ENCODE assay signal across 8 cellular contexts in the genomic region with DNA sequence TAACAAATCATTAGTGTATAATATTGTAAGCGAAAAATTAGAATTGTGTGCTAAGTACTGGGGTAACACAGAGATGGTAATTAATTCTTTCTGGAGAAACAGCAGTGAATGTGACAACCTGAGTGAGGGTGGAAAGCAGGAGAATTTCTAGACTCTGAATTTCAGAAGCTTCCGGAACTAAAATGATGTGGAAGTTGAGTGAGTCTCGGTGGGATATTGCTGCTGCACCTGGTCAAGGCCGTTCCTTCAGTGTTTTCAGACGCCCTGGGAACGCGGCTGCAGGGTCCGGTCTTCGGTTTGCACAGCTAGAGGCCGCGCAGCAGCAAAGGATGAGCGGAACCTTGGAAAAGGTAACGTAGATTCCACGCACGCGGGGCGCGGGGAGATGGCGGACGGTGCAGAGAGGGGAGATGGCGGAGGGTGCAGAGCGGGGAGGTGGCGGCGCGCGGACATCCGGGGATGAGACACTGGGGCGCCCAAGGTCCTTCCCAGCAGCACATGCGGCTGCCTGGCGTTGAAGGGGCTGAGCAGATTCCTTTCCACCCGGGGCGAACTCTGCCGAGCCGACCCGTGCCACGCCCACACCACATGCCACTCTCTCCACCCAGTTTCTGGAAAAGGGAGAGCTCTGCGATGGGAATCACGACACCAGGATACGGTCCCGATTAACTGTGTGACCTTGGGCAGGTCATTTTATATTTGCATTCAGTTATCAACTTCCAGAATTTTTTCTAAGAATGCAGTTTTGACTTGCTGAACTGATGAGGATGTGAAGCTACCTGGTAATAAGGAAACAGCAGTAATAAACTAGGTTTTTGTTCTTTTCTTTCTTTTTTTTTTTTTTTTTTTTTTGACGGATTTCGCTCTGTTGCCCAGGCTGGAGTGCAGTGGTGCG. TPM values are rescaled to one million over a fixed set of nuclear protein-coding genes. Genes with fewer than 3 reads are reported as not detected.
A peak's percentile ranks its signal among the peaks of the same experiment; 100 is the strongest.
DNase-seq lines count a peak whose midpoint lies in the region; ATAC-seq and TF ChIP-seq lines count a peak whose summit lies in the region.

A gene (plus strand): TSS at position 232 of the 895 bp plus-strand sequence. CDS start 98 bp downstream, at position 330.

- WGBS in lower leg skin, 2 donors, result 1 to 5% methylated on average over 36 to 43 of the region's 43 CpGs

- peak within 1 kb of the TSS; percentile 74 to 87 (median 83) for H3K4me2 ChIP-seq in BLaER1 treated with 17β-estradiol and CSF1 and Interleukin-3, amounts not matched to agents 10 nM and 100 nM

- H3K36me3 ChIP-seq in BLaER1 treated with 17β-estradiol and CSF1 and Interleukin-3, amounts not matched to agents 10 nM and 100 nM, result peaks cover 0 to 14% (median 11%) of the 10 kb centered on the region in 11 experiments; a peak in 11 of 22 replicates
- H3K36me3 ChIP-seq in duodenal mucosa (ENCODE audit: control insufficient read depth in 1 of 2, insufficient read depth in 2 of 2, low read length in 2 of 2), result no peaks in the 10 kb centered on the region

- ATAC-seq in GM19372 (IDR thresholded peaks at IDR 0.05; ENCODE audit: low read depth, unreplicated experiment), result peak; percentile 95
- ATAC-seq in HG03565 (IDR thresholded peaks at IDR 0.05; ENCODE audit: unreplicated experiment), result peak; percentile 81

- H3K27me3 ChIP-seq in BLaER1 treated with 17β-estradiol and CSF1 and Interleukin-3, amounts not matched to agents 10 nM and 100 nM, result no peaks in the 10 kb centered on the region
- H3K27me3 ChIP-seq in duodenal mucosa (ENCODE audit: control insufficient read depth in 1 of 2, insufficient read depth in 2 of 2, low read length in 2 of 2), result no peaks in the 10 kb centered on the region

- H3K9me3 ChIP-seq in BLaER1 treated with 17β-estradiol and CSF1 and Interleukin-3, amounts not matched to agents 10 nM and 100 nM (replicated peaks in 1 of 11), result no peaks in the 10 kb centered on the region
- no peaks in the 10 kb centered on the region for H3K9me3 ChIP-seq in duodenal mucosa (ENCODE audit: control insufficient read depth in 1 of 2, low read length in 2 of 2)

- H3K9ac ChIP-seq in BLaER1 treated with 17β-estradiol and CSF1 and Interleukin-3, amounts not matched to agents 10 nM and 100 nM, result peak within 1 kb of the TSS; percentile 80 to 97 (median 91)
- H3K9ac ChIP-seq in duodenal mucosa (ENCODE audit: low read depth in 1 of 2, low read length in 2 of 2), result peak within 1 kb of the TSS; percentile 83 to 88

- no peaks in the 10 kb centered on the region for H4K20me1 ChIP-seq in BLaER1 treated with 17β-estradiol and CSF1 and Interleukin-3, amounts not matched to agents 10 nM and 100 nM

- peak within 1 kb of the TSS; percentile 63 to 78 (median 69) for H3K4me3 ChIP-seq in BLaER1 treated with 17β-estradiol and CSF1 and Interleukin-3, amounts not matched to agents 10 nM and 100 nM
- H3K4me3 ChIP-seq in duodenal mucosa (ENCODE audit: low read depth in 1 of 2, low read length in 2 of 2) (peak within 1 kb of the TSS; percentile 86 to 90), lower leg skin (ENCODE audit: low read depth, poor library complexity, severe bottlenecking) (peak within 1 kb of the TSS; percentile 29)

- no peak for TF ChIP-seq POLR2A in lower leg skin (IDR thresholded peaks at IDR 0.05)

- intact Hi-C loops in lower leg skin (cut with DNase I; ENCODE audit: low total_unique reads), result no loop called here

- TF ChIP-seq CTCF in lower leg skin (IDR thresholded peaks at IDR 0.05), result peak in 1 of 3 donors; percentile 42

- H3K4me1 ChIP-seq in BLaER1 treated with 17β-estradiol and CSF1 and Interleukin-3, amounts not matched to agents 10 nM and 100 nM, result peaks cover 16 to 30% (median 18%) of the 10 kb centered on the region in 10 experiments
- H3K4me1 ChIP-seq in duodenal mucosa (ENCODE audit: control insufficient read depth in 1 of 2, insufficient read depth in 2 of 2, low read length in 2 of 2), result peaks cover 22 to 26% of the 10 kb centered on the region in 2 donors

- H3K27ac ChIP-seq in BLaER1 treated with 17β-estradiol and CSF1 and Interleukin-3, amounts not matched to agents 10 nM and 100 nM, result peak within 1 kb of the TSS; percentile 80 to 99 (median 95)
- peak within 1 kb of the TSS; percentile 92 for H3K27ac ChIP-seq in duodenal mucosa (ENCODE audit: low read depth, low read length)

- DNase-seq in NCI-H774 (lab: John Stamatoyannopoulos, UW) (peak; percentile 93), lower leg skin (ENCODE audit: low spot score in 2 of 2) (peak; percentile 85 to 97)
- peak; percentile 89 to 92 for DNase-seq in activated CD4-positive, alpha-beta T cell treated with anti-CD3 and anti-CD28 coated beads, Interleukin-2, amount 50 U/mL, for 48 hours
- DNase-seq in stimulated activated CD4-positive, alpha-beta T cell treated with anti-CD3 and anti-CD28 coated beads, Interleukin-4, amount 100 ng/mL, for 48 hours (ENCODE audit: low read depth in 2 of 2), result peak; percentile 84 to 89

RNA-seq across cellular contexts. Expression of the gene that starts here (rescaled TPM):
- total RNA-seq in lower leg skin, result 10 to 100 TPM; 15.2 to 26.4 (median 21.0) TPM

Comparison
In these comparisons a context has a peak if more than half of its experiments do, and no peak if none do; other contexts are left out.
1. Peak in every context shown above with its lines: DNase-seq, ATAC-seq, H3K4me3 ChIP-seq and H3K27ac ChIP-seq.
2. H3K4me3 ChIP-seq: peak in every context shown above with its lines; median percentile 88 in duodenal mucosa; 69 in BLaER1 treated with 17β-estradiol and CSF1 and Interleukin-3, amounts not matched to agents 10 nM and 100 nM; 29 in lower leg skin.